ENCODE assay signal across 23 cellular contexts in the genomic region with DNA sequence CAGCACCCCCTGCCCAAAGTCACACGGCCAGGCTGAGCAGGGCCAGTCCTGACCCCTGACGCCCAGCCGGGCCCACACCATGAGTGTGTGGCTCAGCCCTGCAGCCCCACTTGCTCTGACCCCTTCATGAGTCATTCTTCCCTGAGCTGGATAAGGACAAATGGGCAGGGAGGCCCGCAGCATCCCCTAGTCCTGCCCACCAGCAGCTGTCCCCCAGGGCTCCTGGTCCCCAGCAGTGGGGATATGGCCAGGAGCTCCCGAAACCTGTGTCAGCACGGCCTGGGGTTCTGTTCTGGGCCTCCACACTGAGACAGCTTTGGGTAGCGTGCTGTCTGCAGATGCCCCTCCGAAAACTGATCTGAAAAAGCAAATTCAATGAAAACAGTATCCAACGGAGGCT.
DNase-seq lines count a peak whose midpoint lies in the region; ATAC-seq lines count a peak whose summit lies in the region.
"Had no signal": no experiment of that assay in that cellular context is flagged by ENCODE, and none has a peak within 500 bp of the region (broad histone marks: within the 10 kb centered on the region; RNA-seq: fewer than 3 reads in every experiment).

No MANE protein-coding gene starts in this region.

- intact Hi-C loops in sciatic nerve (cut with DNase I): no loop called here

- H3K36me3 ChIP-seq in BLaER1 (no peaks in the 10 kb centered on the region), KOPT-K1 (ENCODE audit: insufficient read depth, low read length) (no peaks in the 10 kb centered on the region)
- H3K36me3 ChIP-seq: MG63, SJSA1 had no signal

- no peak overlapping the region; the same call in 1 of the 2 replicates for H3K9ac ChIP-seq in BLaER1

- ATAC-seq in esophagus mucosa: peak; percentile 15
- ATAC-seq in sciatic nerve: peak; percentile 31
- no peak for ATAC-seq in GM18517 (IDR thresholded peaks at IDR 0.05; ENCODE audit: unreplicated experiment)
- ATAC-seq: GM12878, K562, PC-3 had no signal

- peaks cover 55% of the 10 kb centered on the region for H3K4me1 ChIP-seq in BLaER1
- H3K4me1 ChIP-seq: SJSA1 had no signal

- peak overlapping the region; percentile 22; the same call in 1 of the 2 replicates for H3K27ac ChIP-seq in BLaER1
- H3K27ac ChIP-seq in KOPT-K1 (ENCODE audit: low read depth, low read length, poor library complexity, severe bottlenecking): peak overlapping the region; percentile 1
- H3K27ac ChIP-seq: SJSA1 had no signal

- no peak overlapping the region for H3K4me3 ChIP-seq in BLaER1
- H3K4me3 ChIP-seq: GM12878, K562, MG63, SJSA1 had no signal

- H4K20me1 ChIP-seq in BLaER1: no peaks in the 10 kb centered on the region

- H3K9me3 ChIP-seq in BLaER1: peaks cover 12% of the 10 kb centered on the region; the same call in 1 of the 2 replicates
- no peaks in the 10 kb centered on the region for H3K9me3 ChIP-seq in KOPT-K1 (ENCODE audit: insufficient read depth, low read length, poor library complexity, severe bottlenecking)
- H3K9me3 ChIP-seq: SJSA1 had no signal

- no peaks in the 10 kb centered on the region for H3K27me3 ChIP-seq in BLaER1
- H3K27me3 ChIP-seq: MG63, SJSA1 had no signal

- no peak overlapping the region for H3K4me2 ChIP-seq in BLaER1

- DNase-seq in sciatic nerve (ENCODE audit: low spot score): peak; percentile 36
- DNase-seq in AML-193 (lab: John Stamatoyannopoulos, UW): no peak
- DNase-seq in HK-2 (ENCODE audit: unreplicated experiment): no peak
- DNase-seq: C1 segment of cervical spinal cord; CD4-positive, alpha-beta memory T cell; COR-L47; DMS79; GDM1; MG63; NCI-H1105 treated with DMSO at 0.1 percent for 48 hours; NCI-H146; NCI-H1930; NCI-H446; NCI-H524 treated with DMSO at 0.1 percent for 48 hours; NCI-H774; PC-3 had no signal
